13 cellular contexts compared by ENCODE assay signal in genomic region chr1:15157524-15158399, GRCh38. TPM values are rescaled to one million over a fixed set of nuclear protein-coding genes. Genes with fewer than 3 reads are reported as not detected.
DNase-seq lines count a peak whose midpoint lies in the region; ATAC-seq, FAIRE-seq and TF ChIP-seq lines count a peak whose summit lies in the region.
"Had no signal": no experiment of that assay in that cellular context is flagged by ENCODE, and none has a peak within 500 bp of the region (broad histone marks: within the 10 kb centered on the region; RNA-seq: fewer than 3 reads in every experiment).

No MANE protein-coding gene starts in this region.

- H3K27ac Mint-ChIP-seq in MCF 10A (ENCODE audit: low read depth, unreplicated experiment) = peak overlapping the region; percentile 85
- no peak overlapping the region for H3K27ac Mint-ChIP-seq in endodermal cell
- no peak overlapping the region for H3K27ac Mint-ChIP-seq in neural progenitor cell
- H3K27ac Mint-ChIP-seq: activated CD8-positive, alpha-beta T cell treated with anti-CD3 and anti-CD28 coated beads for 36 hours; CD4-positive, alpha-beta T cell had no signal

- no TSS peak for BruUV-seq in MCF 10A (replicated peaks; lab: Mats Ljungman, UMichigan)

- H3K27me3 Mint-ChIP-seq in MCF 10A (ENCODE audit: insufficient read depth, unreplicated experiment) (no peaks in the 10 kb centered on the region), endodermal cell (ENCODE audit: insufficient read depth) (peaks cover 6% of the 10 kb centered on the region), neural progenitor cell (ENCODE audit: insufficient read depth, low read depth) (peaks cover 11% of the 10 kb centered on the region)

- no peaks in the 10 kb centered on the region for H3K27me3 ChIP-seq in breast epithelium
- H3K27me3 ChIP-seq in endodermal cell (ENCODE audit: control insufficient read depth, insufficient read depth, low read length, poor library complexity, severe bottlenecking) = peaks cover 5% of the 10 kb centered on the region
- peaks cover 28% of the 10 kb centered on the region for H3K27me3 ChIP-seq in neural progenitor cell

- H3K4me3 ChIP-seq in breast epithelium (no peak overlapping the region), endodermal cell (ENCODE audit: low read length) (no peak overlapping the region), neural progenitor cell (no peak overlapping the region)

- TF ChIP-seq CTCF in MCF 10A (IDR thresholded peaks at IDR 0.05; ENCODE audit: unreplicated experiment) = no peak
- no peak for TF ChIP-seq CTCF in breast epithelium (IDR thresholded peaks at IDR 0.05)
- no peak for TF ChIP-seq CTCF in endodermal cell (conservative IDR thresholded peaks at IDR 0.05)
- TF ChIP-seq CTCF in neural progenitor cell (IDR thresholded peaks at IDR 0.05) = no peak
- no peak for TF ChIP-seq CTCF in D721Med (IDR thresholded peaks at IDR 0.05; ENCODE audit: insufficient read depth, missing control alignments)

- no peaks in the 10 kb centered on the region for H3K79me2 ChIP-seq in neural progenitor cell (ENCODE audit: low read depth)

- no peak for FAIRE-seq in D721Med (lab: Jason Lieb, UNC)
- FAIRE-seq: TTC549 had no signal

- H3K36me3 ChIP-seq in breast epithelium = no peaks in the 10 kb centered on the region
- no peaks in the 10 kb centered on the region for H3K36me3 ChIP-seq in endodermal cell (ENCODE audit: control insufficient read depth, insufficient read depth, low read length)
- no peaks in the 10 kb centered on the region for H3K36me3 ChIP-seq in neural progenitor cell

- H3K4me1 Mint-ChIP-seq in MCF 10A (ENCODE audit: insufficient read depth, unreplicated experiment) (peaks cover 23% of the 10 kb centered on the region), endodermal cell (peaks cover 37% of the 10 kb centered on the region), neural progenitor cell (peaks cover 51% of the 10 kb centered on the region)

- H3K4me1 ChIP-seq in breast epithelium (no peaks in the 10 kb centered on the region), endodermal cell (ENCODE audit: control insufficient read depth, insufficient read depth, low read length) (peaks cover 9% of the 10 kb centered on the region), neural progenitor cell (peaks cover 27% of the 10 kb centered on the region)

- TF ChIP-seq POLR2A in breast epithelium (IDR thresholded peaks at IDR 0.05) = no peak

- H3K9me3 ChIP-seq in breast epithelium (no peaks in the 10 kb centered on the region), endodermal cell (ENCODE audit: control insufficient read depth, low read length) (no peaks in the 10 kb centered on the region), neural progenitor cell (ENCODE audit: low read depth) (no peaks in the 10 kb centered on the region)

- H3K9me3 Mint-ChIP-seq in MCF 10A (ENCODE audit: unreplicated experiment) = no peaks in the 10 kb centered on the region
- H3K9me3 Mint-ChIP-seq in endodermal cell = no peaks in the 10 kb centered on the region
- H3K9me3 Mint-ChIP-seq in neural progenitor cell = no peaks in the 10 kb centered on the region
- H3K9me3 Mint-ChIP-seq: activated CD8-positive, alpha-beta T cell treated with anti-CD3 and anti-CD28 coated beads for 36 hours; CD4-positive, alpha-beta T cell had no signal

- 79 to 87% methylated on average over 10 to 17 of the region's 17 CpGs for WGBS in endodermal cell (ENCODE audit: insufficient coverage in 1 of 2, insufficient read length in 1 of 2), 2 experiments

- no peak for DNase-seq in MCF 10A (ENCODE audit: unreplicated experiment)
- DNase-seq in breast epithelium (ENCODE audit: low spot score in 2 of 2) = no peak
- DNase-seq in endodermal cell = no peak
- DNase-seq in neural progenitor cell (ENCODE audit: low spot score) = no peak
- DNase-seq in NCI-H510A treated with DMSO at 0.1 percent for 48 hours (lab: John Stamatoyannopoulos, UW) = no peak
- no peak for DNase-seq in D721Med (ENCODE audit: insufficient read length, low spot score)
- DNase-seq in SIG-M5 treated with dmso at 0.1 percent for 504 hours (lab: John Stamatoyannopoulos, UW; ENCODE audit: unreplicated experiment) = no peak
- DNase-seq: 8988T; activated CD8-positive, alpha-beta T cell treated with anti-CD3 and anti-CD28 coated beads for 36 hours; CD4-positive, alpha-beta T cell; NCI-H1694 had no signal

- POLR2A ChIA-PET in MCF 10A (lab: Yijun Ruan, JAX) = interaction anchor here (0.7 to 2.4 kb wide), 6 partner anchors 11 to 126 kb away, joined by 3 to 19 read pairs (median 6); no protein-coding TSS in a partner anchor

- CTCF ChIA-PET in MCF 10A (lab: Yijun Ruan, JAX) = interaction anchor here (1.1 kb wide), 1 partner anchor 8 kb away, joined by 3 read pairs; no protein-coding TSS in a partner anchor

- peaks cover 24% of the 10 kb centered on the region for H4K20me1 ChIP-seq in neural progenitor cell (ENCODE audit: low read depth)

- ATAC-seq in GM21515 (IDR thresholded peaks at IDR 0.05; ENCODE audit: unreplicated experiment) = no peak
- ATAC-seq: activated CD8-positive, alpha-beta T cell treated with anti-CD3 and anti-CD28 coated beads for 36 hours had no signal

- peaks cover 13% of the 10 kb centered on the region for H3F3A ChIP-seq in neural progenitor cell (ENCODE audit: low read depth)

- H3K36me3 Mint-ChIP-seq in MCF 10A (ENCODE audit: insufficient read depth, unreplicated experiment) (peaks cover 6% of the 10 kb centered on the region), endodermal cell (ENCODE audit: low read depth) (peaks cover 3% of the 10 kb centered on the region), neural progenitor cell (peaks cover 4% of the 10 kb centered on the region)

- peak overlapping the region; percentile 25 for H3K4me2 ChIP-seq in neural progenitor cell

- no peak overlapping the region for H3K9ac ChIP-seq in endodermal cell (ENCODE audit: extremely low read depth, low read length, poor library complexity, severe bottlenecking)
- H3K9ac ChIP-seq in neural progenitor cell = no peak overlapping the region

- intact Hi-C loops in MCF 10A (cut with micrococcal nuclease) (loop anchor here (2.0 kb wide), 1 partner anchor 15 kb away; no protein-coding TSS in a partner anchor), breast epithelium (cut with DNase I; ENCODE audit: low total_unique reads) (no loop called here)

- H3K4me3 Mint-ChIP-seq in MCF 10A (ENCODE audit: unreplicated experiment) = peak overlapping the region; percentile 63
- H3K4me3 Mint-ChIP-seq in endodermal cell = peak overlapping the region; percentile 18
- no peak overlapping the region for H3K4me3 Mint-ChIP-seq in neural progenitor cell
- H3K4me3 Mint-ChIP-seq: activated CD8-positive, alpha-beta T cell treated with anti-CD3 and anti-CD28 coated beads for 36 hours; CD4-positive, alpha-beta T cell had no signal

- peak overlapping the region; percentile 15 for H2AFZ ChIP-seq in neural progenitor cell (replicated peaks)

- H3K27ac ChIP-seq in breast epithelium (no peak overlapping the region), endodermal cell (ENCODE audit: low read depth, low read length) (no peak overlapping the region), neural progenitor cell (no peak overlapping the region)

RNA-seq across cellular contexts. Expression of gene TMEM51, which starts 4.2 kb away (rescaled TPM):
- total RNA-seq in MCF 10A (2022) = 6.4 TPM in 2 replicates
- 10 to 100 TPM in 2 of 3 donors, 1 to 10 TPM in 1; 1.6 to 26.3 (median 10.8) TPM for total RNA-seq in breast epithelium
- total RNA-seq in endodermal cell = 10 to 100 TPM; 12.1 TPM
- polyA plus RNA-seq in endodermal cell (2013, experiment 1 of 2) = 10.0 TPM
- polyA plus RNA-seq in endodermal cell (2013, experiment 2 of 2) = 9.6 TPM
- 5.2 and 6.2 TPM in 2 replicates for total RNA-seq in neural progenitor cell (ENCODE audit: low replicate concordance)
- total RNA-seq: activated CD8-positive, alpha-beta T cell treated with anti-CD3 and anti-CD28 coated beads for 36 hours; CD4-positive, alpha-beta T cell had no signal
